In genomic region chr5:8577792-8578191, GRCh38 we compare ENCODE assay signal across 9 cellular contexts.
A peak's percentile ranks its signal among the peaks of the same experiment; 100 is the strongest.
DNase-seq lines count a peak whose midpoint lies in the region; ATAC-seq lines count a peak whose summit lies in the region.
"Had no signal": no experiment of that assay in that cellular context is flagged by ENCODE, and none has a peak within 500 bp of the region (broad histone marks: within the 10 kb centered on the region; RNA-seq: fewer than 3 reads in every experiment).

No MANE protein-coding gene starts in this region.

- ATAC-seq in GM18519 (IDR thresholded peaks at IDR 0.05; ENCODE audit: low FRiP score, unreplicated experiment): peak; percentile 91
- ATAC-seq in HG02588 (IDR thresholded peaks at IDR 0.05; ENCODE audit: unreplicated experiment): peak; percentile 70
- ATAC-seq in HG03469 (IDR thresholded peaks at IDR 0.05; ENCODE audit: unreplicated experiment): peak; percentile 56
- no peak for ATAC-seq in GM19467 (IDR thresholded peaks at IDR 0.05; ENCODE audit: unreplicated experiment)
- no peak for ATAC-seq in GM21423 (IDR thresholded peaks at IDR 0.05; ENCODE audit: unreplicated experiment)

- DNase-seq in iris pigment epithelial cell (ENCODE audit: low read depth) (peak; percentile 41), NCI-H748 treated with DMSO at 0.1 percent for 48 hours (lab: John Stamatoyannopoulos, UW) (no peak)
- DNase-seq: activated CD4-positive, alpha-beta T cell treated with anti-CD3 and anti-CD28 coated beads, Interleukin-2, amount 50 U/mL, for 48 hours; Karpas-422 had no signal

Comparison
In these comparisons a context has a peak if more than half of its experiments do, and no peak if none do; other contexts are left out.
1. ATAC-seq: peak in GM18519 (single experiment), HG02588 (single experiment) and HG03469 (single experiment); none in GM19467 (single experiment) and GM21423 (single experiment).